1 cellular context compared by ENCODE assay signal in the genomic region with DNA sequence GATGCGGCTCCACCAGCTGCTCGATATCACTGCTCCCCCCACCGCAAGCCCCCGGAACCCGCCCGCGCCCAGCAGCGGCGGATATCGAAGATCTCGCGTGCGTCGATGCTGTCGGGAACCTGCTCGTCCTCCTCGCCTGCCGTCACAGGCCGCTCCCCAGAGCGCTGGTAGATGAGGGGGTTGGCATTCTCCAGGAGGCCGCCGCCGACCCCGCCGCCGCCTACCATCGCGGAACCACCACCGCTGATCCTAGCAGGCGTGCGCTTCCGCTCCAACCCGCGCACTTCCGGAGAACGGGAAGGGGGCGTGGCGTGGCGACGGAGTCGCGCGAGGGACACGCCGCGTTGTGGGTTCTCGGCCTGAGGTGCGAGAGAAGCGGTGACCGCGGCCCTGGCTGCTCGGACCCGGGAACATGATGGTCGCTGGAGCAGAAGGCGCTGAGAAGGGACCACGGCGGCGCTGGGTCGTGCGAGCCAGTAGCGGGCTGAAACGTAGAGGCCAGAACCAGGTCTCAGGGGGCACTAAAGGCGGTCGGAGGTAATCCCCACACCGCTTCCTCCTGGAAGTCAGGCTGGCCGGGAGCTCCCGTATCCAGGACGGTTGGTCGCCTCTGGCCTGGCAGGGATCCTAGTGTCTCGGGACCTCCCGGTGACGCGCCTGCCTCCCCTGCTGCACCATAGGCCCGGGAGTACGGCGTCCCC.
TF ChIP-seq lines count a peak whose summit lies in the region.

A gene (minus strand): TSS at position 265 of the 701 bp plus-strand sequence. CDS start 38 bp downstream, at position 227.

TF ChIP-seq in K562, 482 proteins besides CTCF, POLR2A, EP300 and RAD21 (continued from another document and continues in another):
- TF ChIP-seq, protein P1, sequence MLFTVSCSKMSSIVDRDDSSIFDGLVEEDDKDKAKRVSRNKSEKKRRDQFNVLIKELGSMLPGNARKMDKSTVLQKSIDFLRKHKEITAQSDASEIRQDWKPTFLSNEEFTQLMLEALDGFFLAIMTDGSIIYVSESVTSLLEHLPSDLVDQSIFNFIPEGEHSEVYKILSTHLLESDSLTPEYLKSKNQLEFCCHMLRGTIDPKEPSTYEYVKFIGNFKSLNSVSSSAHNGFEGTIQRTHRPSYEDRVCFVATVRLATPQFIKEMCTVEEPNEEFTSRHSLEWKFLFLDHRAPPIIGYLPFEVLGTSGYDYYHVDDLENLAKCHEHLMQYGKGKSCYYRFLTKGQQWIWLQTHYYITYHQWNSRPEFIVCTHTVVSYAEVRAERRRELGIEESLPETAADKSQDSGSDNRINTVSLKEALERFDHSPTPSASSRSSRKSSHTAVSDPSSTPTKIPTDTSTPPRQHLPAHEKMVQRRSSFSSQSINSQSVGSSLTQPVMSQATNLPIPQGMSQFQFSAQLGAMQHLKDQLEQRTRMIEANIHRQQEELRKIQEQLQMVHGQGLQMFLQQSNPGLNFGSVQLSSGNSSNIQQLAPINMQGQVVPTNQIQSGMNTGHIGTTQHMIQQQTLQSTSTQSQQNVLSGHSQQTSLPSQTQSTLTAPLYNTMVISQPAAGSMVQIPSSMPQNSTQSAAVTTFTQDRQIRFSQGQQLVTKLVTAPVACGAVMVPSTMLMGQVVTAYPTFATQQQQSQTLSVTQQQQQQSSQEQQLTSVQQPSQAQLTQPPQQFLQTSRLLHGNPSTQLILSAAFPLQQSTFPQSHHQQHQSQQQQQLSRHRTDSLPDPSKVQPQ (CRISPR knock-in tag; IDR thresholded peaks at IDR 0.05; ENCODE audit: borderline replicate concordance) = no peak
- TF ChIP-seq, protein P2, sequence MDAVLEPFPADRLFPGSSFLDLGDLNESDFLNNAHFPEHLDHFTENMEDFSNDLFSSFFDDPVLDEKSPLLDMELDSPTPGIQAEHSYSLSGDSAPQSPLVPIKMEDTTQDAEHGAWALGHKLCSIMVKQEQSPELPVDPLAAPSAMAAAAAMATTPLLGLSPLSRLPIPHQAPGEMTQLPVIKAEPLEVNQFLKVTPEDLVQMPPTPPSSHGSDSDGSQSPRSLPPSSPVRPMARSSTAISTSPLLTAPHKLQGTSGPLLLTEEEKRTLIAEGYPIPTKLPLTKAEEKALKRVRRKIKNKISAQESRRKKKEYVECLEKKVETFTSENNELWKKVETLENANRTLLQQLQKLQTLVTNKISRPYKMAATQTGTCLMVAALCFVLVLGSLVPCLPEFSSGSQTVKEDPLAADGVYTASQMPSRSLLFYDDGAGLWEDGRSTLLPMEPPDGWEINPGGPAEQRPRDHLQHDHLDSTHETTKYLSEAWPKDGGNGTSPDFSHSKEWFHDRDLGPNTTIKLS (IDR thresholded peaks at IDR 0.05; ENCODE audit: borderline replicate concordance, low read depth) = no peak
- TF ChIP-seq ZNF146 (CRISPR knock-in tag; IDR thresholded peaks at IDR 0.05; ENCODE audit: unreplicated experiment) (no peak), NFXL1 (CRISPR knock-in tag; IDR thresholded peaks at IDR 0.05) (no peak), LEF1 (IDR thresholded peaks at IDR 0.05) (no peak), PURB (CRISPR knock-in tag; IDR thresholded peaks at IDR 0.05; ENCODE audit: low read depth) (no peak), ARHGAP35 (IDR thresholded peaks at IDR 0.05; ENCODE audit: partially characterized antibody) (no peak), ZNF41 (CRISPR knock-in tag; conservative IDR thresholded peaks at IDR 0.05) (no peak), HNRNPLL (IDR thresholded peaks at IDR 0.05; ENCODE audit: low read depth, low read length, poor library complexity, severe bottlenecking) (no peak), GABPB2 (CRISPR knock-in tag; conservative IDR thresholded peaks at IDR 0.05) (no peak), ZZZ3 (IDR thresholded peaks at IDR 0.05) (no peak), DDX20 (tag; IDR thresholded peaks at IDR 0.05; ENCODE audit: low read depth) (no peak), KAT8 (IDR thresholded peaks at IDR 0.05; ENCODE audit: low read depth) (no peak), HIVEP1 (CRISPR knock-in tag; IDR thresholded peaks at IDR 0.05) (no peak), LCOR (CRISPR knock-in tag; IDR thresholded peaks at IDR 0.05) (peak; percentile 50), CC2D1A (IDR thresholded peaks at IDR 0.05) (no peak), RBFOX2 (IDR thresholded peaks at IDR 0.05; ENCODE audit: low read depth, low read length) (peak; percentile 94), ZNF143 (CRISPR knock-in tag; IDR thresholded peaks at IDR 0.05) (no peak), HMG20B (CRISPR knock-in tag; IDR thresholded peaks at IDR 0.05) (no peak), SLC30A9 (CRISPR knock-in tag; IDR thresholded peaks at IDR 0.05) (no peak), CCNT2 (IDR thresholded peaks at IDR 0.05; ENCODE audit: borderline replicate concordance, extremely low read depth, insufficient read length, low read depth, low read length) (no peak), PHTF2 (CRISPR knock-in tag; IDR thresholded peaks at IDR 0.05) (no peak), SAFB (IDR thresholded peaks at IDR 0.05; ENCODE audit: borderline replicate concordance, low read depth, low read length) (peak; percentile 84), ADNP (tag; IDR thresholded peaks at IDR 0.05) (no peak), JUN (IDR thresholded peaks at IDR 0.05; ENCODE audit: borderline replicate concordance, low read depth, low read length) (no peak), JUN (CRISPR knock-in tag; IDR thresholded peaks at IDR 0.05; ENCODE audit: borderline replicate concordance) (no peak)
- TF ChIP-seq, protein P3, sequence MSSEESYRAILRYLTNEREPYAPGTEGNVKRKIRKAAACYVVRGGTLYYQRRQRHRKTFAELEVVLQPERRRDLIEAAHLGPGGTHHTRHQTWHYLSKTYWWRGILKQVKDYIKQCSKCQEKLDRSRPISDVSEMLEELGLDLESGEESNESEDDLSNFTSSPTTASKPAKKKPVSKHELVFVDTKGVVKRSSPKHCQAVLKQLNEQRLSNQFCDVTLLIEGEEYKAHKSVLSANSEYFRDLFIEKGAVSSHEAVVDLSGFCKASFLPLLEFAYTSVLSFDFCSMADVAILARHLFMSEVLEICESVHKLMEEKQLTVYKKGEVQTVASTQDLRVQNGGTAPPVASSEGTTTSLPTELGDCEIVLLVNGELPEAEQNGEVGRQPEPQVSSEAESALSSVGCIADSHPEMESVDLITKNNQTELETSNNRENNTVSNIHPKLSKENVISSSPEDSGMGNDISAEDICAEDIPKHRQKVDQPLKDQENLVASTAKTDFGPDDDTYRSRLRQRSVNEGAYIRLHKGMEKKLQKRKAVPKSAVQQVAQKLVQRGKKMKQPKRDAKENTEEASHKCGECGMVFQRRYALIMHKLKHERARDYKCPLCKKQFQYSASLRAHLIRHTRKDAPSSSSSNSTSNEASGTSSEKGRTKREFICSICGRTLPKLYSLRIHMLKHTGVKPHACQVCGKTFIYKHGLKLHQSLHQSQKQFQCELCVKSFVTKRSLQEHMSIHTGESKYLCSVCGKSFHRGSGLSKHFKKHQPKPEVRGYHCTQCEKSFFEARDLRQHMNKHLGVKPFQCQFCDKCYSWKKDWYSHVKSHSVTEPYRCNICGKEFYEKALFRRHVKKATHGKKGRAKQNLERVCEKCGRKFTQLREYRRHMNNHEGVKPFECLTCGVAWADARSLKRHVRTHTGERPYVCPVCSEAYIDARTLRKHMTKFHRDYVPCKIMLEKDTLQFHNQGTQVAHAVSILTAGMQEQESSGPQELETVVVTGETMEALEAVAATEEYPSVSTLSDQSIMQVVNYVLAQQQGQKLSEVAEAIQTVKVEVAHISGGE (CRISPR knock-in tag; IDR thresholded peaks at IDR 0.05) = peak in 2 of 3 experiments; percentile 7 to 97; a peak in 3 of 6 replicates
- TF ChIP-seq, protein P4, sequence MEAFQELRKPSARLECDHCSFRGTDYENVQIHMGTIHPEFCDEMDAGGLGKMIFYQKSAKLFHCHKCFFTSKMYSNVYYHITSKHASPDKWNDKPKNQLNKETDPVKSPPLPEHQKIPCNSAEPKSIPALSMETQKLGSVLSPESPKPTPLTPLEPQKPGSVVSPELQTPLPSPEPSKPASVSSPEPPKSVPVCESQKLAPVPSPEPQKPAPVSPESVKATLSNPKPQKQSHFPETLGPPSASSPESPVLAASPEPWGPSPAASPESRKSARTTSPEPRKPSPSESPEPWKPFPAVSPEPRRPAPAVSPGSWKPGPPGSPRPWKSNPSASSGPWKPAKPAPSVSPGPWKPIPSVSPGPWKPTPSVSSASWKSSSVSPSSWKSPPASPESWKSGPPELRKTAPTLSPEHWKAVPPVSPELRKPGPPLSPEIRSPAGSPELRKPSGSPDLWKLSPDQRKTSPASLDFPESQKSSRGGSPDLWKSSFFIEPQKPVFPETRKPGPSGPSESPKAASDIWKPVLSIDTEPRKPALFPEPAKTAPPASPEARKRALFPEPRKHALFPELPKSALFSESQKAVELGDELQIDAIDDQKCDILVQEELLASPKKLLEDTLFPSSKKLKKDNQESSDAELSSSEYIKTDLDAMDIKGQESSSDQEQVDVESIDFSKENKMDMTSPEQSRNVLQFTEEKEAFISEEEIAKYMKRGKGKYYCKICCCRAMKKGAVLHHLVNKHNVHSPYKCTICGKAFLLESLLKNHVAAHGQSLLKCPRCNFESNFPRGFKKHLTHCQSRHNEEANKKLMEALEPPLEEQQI (IDR thresholded peaks at IDR 0.05) = no peak
- TF ChIP-seq, protein P5, sequence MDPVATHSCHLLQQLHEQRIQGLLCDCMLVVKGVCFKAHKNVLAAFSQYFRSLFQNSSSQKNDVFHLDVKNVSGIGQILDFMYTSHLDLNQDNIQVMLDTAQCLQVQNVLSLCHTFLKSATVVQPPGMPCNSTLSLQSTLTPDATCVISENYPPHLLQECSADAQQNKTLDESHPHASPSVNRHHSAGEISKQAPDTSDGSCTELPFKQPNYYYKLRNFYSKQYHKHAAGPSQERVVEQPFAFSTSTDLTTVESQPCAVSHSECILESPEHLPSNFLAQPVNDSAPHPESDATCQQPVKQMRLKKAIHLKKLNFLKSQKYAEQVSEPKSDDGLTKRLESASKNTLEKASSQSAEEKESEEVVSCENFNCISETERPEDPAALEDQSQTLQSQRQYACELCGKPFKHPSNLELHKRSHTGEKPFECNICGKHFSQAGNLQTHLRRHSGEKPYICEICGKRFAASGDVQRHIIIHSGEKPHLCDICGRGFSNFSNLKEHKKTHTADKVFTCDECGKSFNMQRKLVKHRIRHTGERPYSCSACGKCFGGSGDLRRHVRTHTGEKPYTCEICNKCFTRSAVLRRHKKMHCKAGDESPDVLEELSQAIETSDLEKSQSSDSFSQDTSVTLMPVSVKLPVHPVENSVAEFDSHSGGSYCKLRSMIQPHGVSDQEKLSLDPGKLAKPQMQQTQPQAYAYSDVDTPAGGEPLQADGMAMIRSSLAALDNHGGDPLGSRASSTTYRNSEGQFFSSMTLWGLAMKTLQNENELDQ (CRISPR knock-in tag; IDR thresholded peaks at IDR 0.05; ENCODE audit: borderline replicate concordance) = no peak
- TF ChIP-seq, protein P6, sequence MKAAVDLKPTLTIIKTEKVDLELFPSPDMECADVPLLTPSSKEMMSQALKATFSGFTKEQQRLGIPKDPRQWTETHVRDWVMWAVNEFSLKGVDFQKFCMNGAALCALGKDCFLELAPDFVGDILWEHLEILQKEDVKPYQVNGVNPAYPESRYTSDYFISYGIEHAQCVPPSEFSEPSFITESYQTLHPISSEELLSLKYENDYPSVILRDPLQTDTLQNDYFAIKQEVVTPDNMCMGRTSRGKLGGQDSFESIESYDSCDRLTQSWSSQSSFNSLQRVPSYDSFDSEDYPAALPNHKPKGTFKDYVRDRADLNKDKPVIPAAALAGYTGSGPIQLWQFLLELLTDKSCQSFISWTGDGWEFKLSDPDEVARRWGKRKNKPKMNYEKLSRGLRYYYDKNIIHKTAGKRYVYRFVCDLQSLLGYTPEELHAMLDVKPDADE (conservative IDR thresholded peaks at IDR 0.05; ENCODE audit: control insufficient read depth, low read depth, low read length) = peak; percentile 80; the same call in 1 of the 2 replicates
- TF ChIP-seq, protein P7, sequence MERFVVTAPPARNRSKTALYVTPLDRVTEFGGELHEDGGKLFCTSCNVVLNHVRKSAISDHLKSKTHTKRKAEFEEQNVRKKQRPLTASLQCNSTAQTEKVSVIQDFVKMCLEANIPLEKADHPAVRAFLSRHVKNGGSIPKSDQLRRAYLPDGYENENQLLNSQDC (CRISPR knock-in tag; IDR thresholded peaks at IDR 0.05) = no peak
- TF ChIP-seq, protein P8, sequence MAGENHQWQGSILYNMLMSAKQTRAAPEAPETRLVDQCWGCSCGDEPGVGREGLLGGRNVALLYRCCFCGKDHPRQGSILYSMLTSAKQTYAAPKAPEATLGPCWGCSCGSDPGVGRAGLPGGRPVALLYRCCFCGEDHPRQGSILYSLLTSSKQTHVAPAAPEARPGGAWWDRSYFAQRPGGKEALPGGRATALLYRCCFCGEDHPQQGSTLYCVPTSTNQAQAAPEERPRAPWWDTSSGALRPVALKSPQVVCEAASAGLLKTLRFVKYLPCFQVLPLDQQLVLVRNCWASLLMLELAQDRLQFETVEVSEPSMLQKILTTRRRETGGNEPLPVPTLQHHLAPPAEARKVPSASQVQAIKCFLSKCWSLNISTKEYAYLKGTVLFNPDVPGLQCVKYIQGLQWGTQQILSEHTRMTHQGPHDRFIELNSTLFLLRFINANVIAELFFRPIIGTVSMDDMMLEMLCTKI (IDR thresholded peaks at IDR 0.05; ENCODE audit: partially characterized antibody) = no peak
- TF ChIP-seq, protein P9, sequence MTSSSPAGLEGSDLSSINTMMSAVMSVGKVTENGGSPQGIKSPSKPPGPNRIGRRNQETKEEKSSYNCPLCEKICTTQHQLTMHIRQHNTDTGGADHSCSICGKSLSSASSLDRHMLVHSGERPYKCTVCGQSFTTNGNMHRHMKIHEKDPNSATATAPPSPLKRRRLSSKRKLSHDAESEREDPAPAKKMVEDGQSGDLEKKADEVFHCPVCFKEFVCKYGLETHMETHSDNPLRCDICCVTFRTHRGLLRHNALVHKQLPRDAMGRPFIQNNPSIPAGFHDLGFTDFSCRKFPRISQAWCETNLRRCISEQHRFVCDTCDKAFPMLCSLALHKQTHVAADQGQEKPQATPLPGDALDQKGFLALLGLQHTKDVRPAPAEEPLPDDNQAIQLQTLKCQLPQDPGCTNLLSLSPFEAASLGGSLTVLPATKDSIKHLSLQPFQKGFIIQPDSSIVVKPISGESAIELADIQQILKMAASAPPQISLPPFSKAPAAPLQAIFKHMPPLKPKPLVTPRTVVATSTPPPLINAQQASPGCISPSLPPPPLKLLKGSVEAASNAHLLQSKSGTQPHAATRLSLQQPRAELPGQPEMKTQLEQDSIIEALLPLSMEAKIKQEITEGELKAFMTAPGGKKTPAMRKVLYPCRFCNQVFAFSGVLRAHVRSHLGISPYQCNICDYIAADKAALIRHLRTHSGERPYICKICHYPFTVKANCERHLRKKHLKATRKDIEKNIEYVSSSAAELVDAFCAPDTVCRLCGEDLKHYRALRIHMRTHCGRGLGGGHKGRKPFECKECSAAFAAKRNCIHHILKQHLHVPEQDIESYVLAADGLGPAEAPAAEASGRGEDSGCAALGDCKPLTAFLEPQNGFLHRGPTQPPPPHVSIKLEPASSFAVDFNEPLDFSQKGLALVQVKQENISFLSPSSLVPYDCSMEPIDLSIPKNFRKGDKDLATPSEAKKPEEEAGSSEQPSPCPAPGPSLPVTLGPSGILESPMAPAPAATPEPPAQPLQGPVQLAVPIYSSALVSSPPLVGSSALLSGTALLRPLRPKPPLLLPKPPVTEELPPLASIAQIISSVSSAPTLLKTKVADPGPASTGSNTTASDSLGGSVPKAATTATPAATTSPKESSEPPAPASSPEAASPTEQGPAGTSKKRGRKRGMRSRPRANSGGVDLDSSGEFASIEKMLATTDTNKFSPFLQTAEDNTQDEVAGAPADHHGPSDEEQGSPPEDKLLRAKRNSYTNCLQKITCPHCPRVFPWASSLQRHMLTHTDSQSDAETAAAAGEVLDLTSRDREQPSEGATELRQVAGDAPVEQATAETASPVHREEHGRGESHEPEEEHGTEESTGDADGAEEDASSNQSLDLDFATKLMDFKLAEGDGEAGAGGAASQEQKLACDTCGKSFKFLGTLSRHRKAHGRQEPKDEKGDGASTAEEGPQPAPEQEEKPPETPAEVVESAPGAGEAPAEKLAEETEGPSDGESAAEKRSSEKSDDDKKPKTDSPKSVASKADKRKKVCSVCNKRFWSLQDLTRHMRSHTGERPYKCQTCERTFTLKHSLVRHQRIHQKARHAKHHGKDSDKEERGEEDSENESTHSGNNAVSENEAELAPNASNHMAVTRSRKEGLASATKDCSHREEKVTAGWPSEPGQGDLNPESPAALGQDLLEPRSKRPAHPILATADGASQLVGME (CRISPR knock-in tag; IDR thresholded peaks at IDR 0.05) = no peak
